Comparison of ENCODE assay signal across 1 cellular context in genomic region chr12:38469689-38470088, GRCh38.
TF ChIP-seq lines count a peak whose summit lies in the region.

No MANE protein-coding gene starts in this region.

TF ChIP-seq in GM23338, 12 proteins besides CTCF, POLR2A, EP300 and RAD21:
- TF ChIP-seq ZNF462 (CRISPR knock-in tag; IDR thresholded peaks at IDR 0.05) (no peak), NANOG (IDR thresholded peaks at IDR 0.05; ENCODE audit: borderline replicate concordance) (no peak), EZH2phosphoT487 (IDR thresholded peaks at IDR 0.05; ENCODE audit: unreplicated experiment) (no peak), CREB1 (CRISPR knock-in tag; IDR thresholded peaks at IDR 0.05; ENCODE audit: low read depth) (no peak), REST (IDR thresholded peaks at IDR 0.05; ENCODE audit: unreplicated experiment) (no peak), ZNF114 (CRISPR knock-in tag; IDR thresholded peaks at IDR 0.05) (no peak), ZNF331 (CRISPR knock-in tag; IDR thresholded peaks at IDR 0.05; ENCODE audit: low read depth) (no peak), EZH2 (IDR thresholded peaks at IDR 0.05; ENCODE audit: low read depth, unreplicated experiment) (no peak), ETS1 (IDR thresholded peaks at IDR 0.05) (no peak), POLR2AphosphoS5 (IDR thresholded peaks at IDR 0.05; ENCODE audit: low read depth) (no peak), STAT1 (IDR thresholded peaks at IDR 0.05; ENCODE audit: unreplicated experiment) (no peak), JUNB (IDR thresholded peaks at IDR 0.05; ENCODE audit: unreplicated experiment) (no peak)
